ENCODE assay signal across 13 cellular contexts in genomic region chr2:46963961-46964673, GRCh38. TPM values are rescaled to one million over a fixed set of nuclear protein-coding genes. Genes with fewer than 3 reads are reported as not detected.
DNase-seq lines count a peak whose midpoint lies in the region; ATAC-seq, FAIRE-seq and TF ChIP-seq lines count a peak whose summit lies in the region.
"Had no signal": no experiment of that assay in that cellular context is flagged by ENCODE, and none has a peak within 500 bp of the region (broad histone marks: within the 10 kb centered on the region; RNA-seq: fewer than 3 reads in every experiment).

No MANE protein-coding gene starts in this region.

- H2AFZ ChIP-seq in mammary epithelial cell (ENCODE audit: low read depth, low read length) (no peak overlapping the region), neural progenitor cell (replicated peaks) (no peak overlapping the region)

- 46% methylated on average over 7 of the region's 7 CpGs for WGBS in mammary epithelial cell (ENCODE audit: low coverage, missing lambda C conversion rate)

- no peaks in the 10 kb centered on the region for H3K79me2 ChIP-seq in mammary epithelial cell (ENCODE audit: insufficient read depth, low read length)
- H3K79me2 ChIP-seq in neural progenitor cell (ENCODE audit: low read depth) = no peaks in the 10 kb centered on the region

- BruUV-seq in mammary epithelial cell (replicated peaks; lab: Mats Ljungman, UMichigan) = no TSS peak

- H3K27me3 Mint-ChIP-seq in neural progenitor cell (ENCODE audit: insufficient read depth, low read depth) = peaks cover 5% of the 10 kb centered on the region
- no peaks in the 10 kb centered on the region for H3K27me3 Mint-ChIP-seq in type B pancreatic cell
- H3K27me3 Mint-ChIP-seq in mesothelial cell of epicardium (ENCODE audit: low read depth) = no peaks in the 10 kb centered on the region

- no peak overlapping the region for H3K4me3 Mint-ChIP-seq in neural progenitor cell
- no peak overlapping the region for H3K4me3 Mint-ChIP-seq in type B pancreatic cell
- no peak overlapping the region for H3K4me3 Mint-ChIP-seq in mesothelial cell of epicardium

- peaks cover 47% of the 10 kb centered on the region for H3K4me1 ChIP-seq in mammary epithelial cell (ENCODE audit: insufficient read depth, low read length)
- H3K4me1 ChIP-seq in neural progenitor cell = no peaks in the 10 kb centered on the region

- POLR2A ChIA-PET in AG04450 (lab: Yijun Ruan, JAX) = no interaction called here

- no peak overlapping the region for H3K4me2 ChIP-seq in mammary epithelial cell (ENCODE audit: insufficient read depth, low read depth, low read length)
- no peak overlapping the region for H3K4me2 ChIP-seq in neural progenitor cell

- no peaks in the 10 kb centered on the region for H4K20me1 ChIP-seq in mammary epithelial cell (ENCODE audit: insufficient read depth, low read length)
- H4K20me1 ChIP-seq in neural progenitor cell (ENCODE audit: low read depth) = no peaks in the 10 kb centered on the region

- peak overlapping the region; percentile 39 for H3K27ac ChIP-seq in AG04450 (ENCODE audit: low read depth, low read length)
- H3K27ac ChIP-seq in mammary epithelial cell (ENCODE audit: insufficient read depth, low read depth, low read length) = peak overlapping the region; percentile 41
- no peak overlapping the region for H3K27ac ChIP-seq in neural progenitor cell
- H3K27ac ChIP-seq: neutrophil had no signal

- H3K36me3 ChIP-seq in mammary epithelial cell (ENCODE audit: insufficient read depth, low read length) (no peaks in the 10 kb centered on the region), neural progenitor cell (no peaks in the 10 kb centered on the region)

- no peak for DNase-seq in AG04450 (ENCODE audit: low read depth, low spot score)
- no peak for DNase-seq in HTR-8/SVneo (ENCODE audit: insufficient read length, low spot score)
- DNase-seq in mammary epithelial cell = peak; percentile 75
- no peak for DNase-seq in neural progenitor cell (ENCODE audit: low spot score)
- DNase-seq in type B pancreatic cell (ENCODE audit: extremely low spot score, unreplicated experiment) = no peak
- no peak for DNase-seq in stimulated activated CD4-positive, alpha-beta T cell treated with anti-CD3 and anti-CD28 coated beads, Interleukin-2, amount 100 ng/mL, for 48 hours
- no peak for DNase-seq in mesothelial cell of epicardium (ENCODE audit: low spot score in 2 of 2, unreplicated experiment in 2 of 2)
- DNase-seq: dorsolateral prefrontal cortex, Kasumi-1, NCI-H524 had no signal

- CTCF ChIA-PET in AG04450 (lab: Charles Lee) (interaction anchor here (1.4 kb wide), 1 partner anchor 45 kb away, joined by 3 read pairs; no protein-coding TSS in a partner anchor), mammary epithelial cell (lab: Charles Lee; ENCODE audit: low non-redundant PET) (interaction anchor here (0.6 kb wide), 1 partner anchor 17 kb away, joined by 5 read pairs; no protein-coding TSS in a partner anchor)

- H3K4me3 ChIP-seq in AG04450 (ENCODE audit: low read depth, low read length) (no peak overlapping the region), mammary epithelial cell (replicated peaks in 1 of 3; ENCODE audit: insufficient read depth in 1 of 3, low read depth in 2 of 3, low read length in 3 of 3) (no peak overlapping the region), neural progenitor cell (no peak overlapping the region)
- H3K4me3 ChIP-seq: dorsolateral prefrontal cortex had no signal

- H3K4me1 Mint-ChIP-seq in neural progenitor cell (no peaks in the 10 kb centered on the region), type B pancreatic cell (ENCODE audit: unreplicated experiment) (no peaks in the 10 kb centered on the region), mesothelial cell of epicardium (peaks cover 8% of the 10 kb centered on the region)

- FAIRE-seq in HTR-8/SVneo (lab: Jason Lieb, UNC) = peak; percentile 16
- FAIRE-seq: GM18507 had no signal

- TF ChIP-seq CTCF in AG04450 (IDR thresholded peaks at IDR 0.05; ENCODE audit: low read depth, low read length) (no peak), mammary epithelial cell (conservative IDR thresholded peaks at IDR 0.05 in 1 of 2, IDR thresholded peaks at IDR 0.05 in 1 of 2; ENCODE audit: extremely low read depth in 1 of 2, insufficient read depth in 1 of 2, low read depth in 1 of 2, low read length in 2 of 2) (no peak), neural progenitor cell (IDR thresholded peaks at IDR 0.05) (no peak), type B pancreatic cell (conservative IDR thresholded peaks at IDR 0.05) (no peak), mesothelial cell of epicardium (IDR thresholded peaks at IDR 0.05; ENCODE audit: unreplicated experiment) (no peak)

- peaks cover 16% of the 10 kb centered on the region for H3K36me3 Mint-ChIP-seq in neural progenitor cell
- H3K36me3 Mint-ChIP-seq in type B pancreatic cell = peaks cover 3% of the 10 kb centered on the region
- peaks cover 3% of the 10 kb centered on the region for H3K36me3 Mint-ChIP-seq in mesothelial cell of epicardium

- in situ Hi-C loops in mammary epithelial cell (cut with MboI; ENCODE audit: low sequenced_read_pairs in 2 of 2) = no loop called here

- no peaks in the 10 kb centered on the region for H3K9me3 Mint-ChIP-seq in neural progenitor cell
- H3K9me3 Mint-ChIP-seq in type B pancreatic cell = no peaks in the 10 kb centered on the region
- no peaks in the 10 kb centered on the region for H3K9me3 Mint-ChIP-seq in mesothelial cell of epicardium

- no peaks in the 10 kb centered on the region; the same call in 1 of the 2 replicates for H3K9me3 ChIP-seq in AG04450 (ENCODE audit: control insufficient read depth, insufficient read depth, low read length)
- no peaks in the 10 kb centered on the region for H3K9me3 ChIP-seq in mammary epithelial cell (replicated peaks; ENCODE audit: insufficient read depth, low read length)
- no peaks in the 10 kb centered on the region for H3K9me3 ChIP-seq in neural progenitor cell (ENCODE audit: low read depth)
- H3K9me3 ChIP-seq: neutrophil had no signal

- H3K27me3 ChIP-seq in AG04450 (ENCODE audit: control insufficient read depth, insufficient read depth, low read length) = no peaks in the 10 kb centered on the region
- H3K27me3 ChIP-seq in mammary epithelial cell (ENCODE audit: insufficient read depth, low read length) = no peaks in the 10 kb centered on the region
- no peaks in the 10 kb centered on the region for H3K27me3 ChIP-seq in neural progenitor cell
- H3K27me3 ChIP-seq: dorsolateral prefrontal cortex, neutrophil had no signal

- dilution Hi-C loops in mammary epithelial cell (cut with HindIII; ENCODE audit: low sequenced_read_pairs) = loop anchor here (5.0 kb wide), 1 partner anchor 47 kb away; the partner anchor contains the start of gene MCFD2

- H3K9ac ChIP-seq in mammary epithelial cell (ENCODE audit: insufficient read depth, low read length) = no peak overlapping the region
- H3K9ac ChIP-seq in neural progenitor cell = no peak overlapping the region

- no peaks in the 10 kb centered on the region for H3F3A ChIP-seq in neural progenitor cell (ENCODE audit: low read depth)

- no peak for ATAC-seq in GM18867 (IDR thresholded peaks at IDR 0.05; ENCODE audit: unreplicated experiment)

- intact Hi-C loops in mammary epithelial cell (cut with micrococcal nuclease) = no loop called here

- H3K27ac Mint-ChIP-seq in neural progenitor cell (peak overlapping the region; percentile 42), type B pancreatic cell (no peak overlapping the region), mesothelial cell of epicardium (no peak overlapping the region)

RNA-seq across cellular contexts. Expression of gene TTC7A, which starts 23.1 kb away (rescaled TPM):
- polyA plus RNA-seq in AG04450 (2011; rRNA removed) (8.4 and 11.0 TPM in 2 replicates), mammary epithelial cell (22.8 TPM)
- polyA minus RNA-seq in AG04450 (2011; rRNA and poly(A)+ RNA removed) = 13.0 and 13.4 TPM in 2 replicates
- total RNA-seq in mammary epithelial cell (10 to 100 TPM; 26.3 to 32.5 TPM), neural progenitor cell (ENCODE audit: low replicate concordance) (15.5 and 16.5 TPM in 2 replicates), type B pancreatic cell (ENCODE audit: low replicate concordance) (15.9 and 19.8 TPM in 2 replicates), mesothelial cell of epicardium (12.1 to 13.9 TPM (median 12.8 TPM) in 3 replicates)
- 72.9 TPM for polyA minus RNA-seq in mammary epithelial cell

RNA-seq across cellular contexts. Expression of gene MCFD2, which starts 48.5 kb away (rescaled TPM):
- 176 and 231 TPM in 2 replicates for polyA plus RNA-seq in AG04450 (2011; rRNA removed)
- 125 and 128 TPM in 2 replicates for polyA minus RNA-seq in AG04450 (2011; rRNA and poly(A)+ RNA removed)
- total RNA-seq in mammary epithelial cell = 10 to 100 TPM; 77.7 to 89.2 TPM
- polyA plus RNA-seq in mammary epithelial cell = 66.6 TPM
- 48.8 TPM for polyA minus RNA-seq in mammary epithelial cell
- total RNA-seq in neural progenitor cell (ENCODE audit: low replicate concordance) = 90.1 and 111 TPM in 2 replicates
- total RNA-seq in type B pancreatic cell (ENCODE audit: low replicate concordance) = 66.7 and 72.4 TPM in 2 replicates
- 78.0 to 82.0 TPM (median 81.9 TPM) in 3 replicates for total RNA-seq in mesothelial cell of epicardium
